ENCODE assay signal across 8 cellular contexts in genomic region chr20:51022227-51022802, GRCh38. TPM values are rescaled to one million over a fixed set of nuclear protein-coding genes. Genes with fewer than 3 reads are reported as not detected.
DNase-seq lines count a peak whose midpoint lies in the region; ATAC-seq, FAIRE-seq and TF ChIP-seq lines count a peak whose summit lies in the region.

No MANE protein-coding gene starts in this region.

- no peak overlapping the region for H3K4me3 ChIP-seq in CD4-positive, CD25-positive, alpha-beta regulatory T cell (ENCODE audit: low read depth, low read length)
- H3K4me3 ChIP-seq in Peyer's patch, result peak overlapping the region; percentile 29 to 73 (median 52)
- H3K4me3 ChIP-seq in esophagus squamous epithelium, result peak overlapping the region; percentile 50 to 66 (median 62)

- no peak overlapping the region for H3K27ac Mint-ChIP-seq in CD4-positive, CD25-positive, alpha-beta regulatory T cell
- no peak overlapping the region for H3K27ac Mint-ChIP-seq in osteocyte (ENCODE audit: unreplicated experiment)

- H3K9me3 ChIP-seq in CD4-positive, CD25-positive, alpha-beta regulatory T cell (ENCODE audit: control insufficient read depth in 2 of 2, low read length in 2 of 2), result no peaks in the 10 kb centered on the region
- H3K9me3 ChIP-seq in Peyer's patch (no peaks in the 10 kb centered on the region), esophagus squamous epithelium (no peaks in the 10 kb centered on the region)

- FAIRE-seq in H54 (lab: Jason Lieb, UNC), result no peak

- peak overlapping the region in 3 of 4 donors; percentile 44 to 48 (median 45) for H3K4me3 Mint-ChIP-seq in CD4-positive, CD25-positive, alpha-beta regulatory T cell
- peak overlapping the region; percentile 65 for H3K4me3 Mint-ChIP-seq in osteocyte (ENCODE audit: unreplicated experiment)

- intact Hi-C loops in esophagus squamous epithelium (cut with DNase I) (no loop called here), sciatic nerve (cut with DNase I) (no loop called here)

- H3K36me3 ChIP-seq in CD4-positive, CD25-positive, alpha-beta regulatory T cell (ENCODE audit: control insufficient read depth, insufficient read depth, low read length), result no peaks in the 10 kb centered on the region
- H3K36me3 ChIP-seq in Peyer's patch (no peaks in the 10 kb centered on the region), esophagus squamous epithelium (no peaks in the 10 kb centered on the region)

- 8 to 27% methylated on average over 7 to 12 of the region's 39 CpGs for WGBS in esophagus squamous epithelium, 2 donors

- peaks cover 10% of the 10 kb centered on the region for H3K27me3 ChIP-seq in CD4-positive, CD25-positive, alpha-beta regulatory T cell (ENCODE audit: control insufficient read depth, insufficient read depth, low read length)
- H3K27me3 ChIP-seq in Peyer's patch (peaks cover 0 to 5% of the 10 kb centered on the region in 2 donors), esophagus squamous epithelium (peaks cover 0 to 80% (median 2%) of the 10 kb centered on the region in 4 donors)

- H3K27me3 Mint-ChIP-seq in CD4-positive, CD25-positive, alpha-beta regulatory T cell, result peaks cover 56% of the 10 kb centered on the region
- peaks cover 26% of the 10 kb centered on the region for H3K27me3 Mint-ChIP-seq in osteocyte (ENCODE audit: unreplicated experiment)

- no peak for ATAC-seq in CD4-positive, CD25-positive, alpha-beta regulatory T cell (ENCODE audit: low read depth in 2 of 2)
- no peak for ATAC-seq in sciatic nerve

- peaks cover 0 to 14% (median 5%) of the 10 kb centered on the region in 4 donors for H3K4me1 Mint-ChIP-seq in CD4-positive, CD25-positive, alpha-beta regulatory T cell
- peaks cover 12% of the 10 kb centered on the region for H3K4me1 Mint-ChIP-seq in osteocyte (ENCODE audit: unreplicated experiment)

- peaks cover 0 to 6% (median 0%) of the 10 kb centered on the region in 7 donors for H3K9me3 Mint-ChIP-seq in CD4-positive, CD25-positive, alpha-beta regulatory T cell
- H3K9me3 Mint-ChIP-seq in osteocyte (ENCODE audit: unreplicated experiment), result no peaks in the 10 kb centered on the region

- TF ChIP-seq CTCF in Peyer's patch (IDR thresholded peaks at IDR 0.05) (no peak), esophagus squamous epithelium (IDR thresholded peaks at IDR 0.05) (no peak), osteocyte (IDR thresholded peaks at IDR 0.05) (no peak)

- DNase-seq in CD4-positive, CD25-positive, alpha-beta regulatory T cell, result no peak
- DNase-seq in Peyer's patch (no peak), esophagus squamous epithelium (lab: John Stamatoyannopoulos, UW) (no peak), osteocyte (ENCODE audit: extremely low spot score, unreplicated experiment) (no peak), NOMO-1 (lab: John Stamatoyannopoulos, UW; ENCODE audit: unreplicated experiment in 2 of 2) (no peak), sciatic nerve (ENCODE audit: low spot score) (no peak), H54 (ENCODE audit: insufficient read length, low spot score) (no peak)
- no peak for DNase-seq in stimulated activated CD4-positive, alpha-beta T cell treated with anti-CD3 and anti-CD28 coated beads, Interleukin-2, amount 100 ng/mL, for 48 hours

- no peak overlapping the region for H3K27ac ChIP-seq in CD4-positive, CD25-positive, alpha-beta regulatory T cell (ENCODE audit: insufficient read depth, low read length, poor library complexity, severe bottlenecking)
- peak overlapping the region in 1 of 4 donors; percentile 46 for H3K27ac ChIP-seq in Peyer's patch
- peak overlapping the region in 3 of 4 donors; percentile 48 to 63 (median 57) for H3K27ac ChIP-seq in esophagus squamous epithelium

- TF ChIP-seq POLR2A in Peyer's patch (IDR thresholded peaks at IDR 0.05) (no peak), esophagus squamous epithelium (IDR thresholded peaks at IDR 0.05) (no peak), H54 (IDR thresholded peaks at IDR 0.05; ENCODE audit: low read depth, low read length) (no peak)

- no peaks in the 10 kb centered on the region for H3K36me3 Mint-ChIP-seq in CD4-positive, CD25-positive, alpha-beta regulatory T cell
- H3K36me3 Mint-ChIP-seq in osteocyte (ENCODE audit: unreplicated experiment), result no peaks in the 10 kb centered on the region

- peaks cover 8% of the 10 kb centered on the region for H3K4me1 ChIP-seq in CD4-positive, CD25-positive, alpha-beta regulatory T cell (ENCODE audit: control insufficient read depth, insufficient read depth, low read length, poor library complexity, severe bottlenecking)
- H3K4me1 ChIP-seq in Peyer's patch, result peaks cover 0 to 13% (median 6%) of the 10 kb centered on the region in 4 donors
- H3K4me1 ChIP-seq in esophagus squamous epithelium, result peaks cover 11 to 36% (median 12%) of the 10 kb centered on the region in 3 donors

RNA-seq across cellular contexts. Expression of gene KCNG1, which starts 0.6 kb away (rescaled TPM):
- total RNA-seq in CD4-positive, CD25-positive, alpha-beta regulatory T cell, result not detected
- polyA plus RNA-seq in CD4-positive, CD25-positive, alpha-beta regulatory T cell, result under 1 TPM in 2 of 4 donors, not detected in 2; 0.24 to 0.27 TPM
- total RNA-seq in Peyer's patch, result 10 to 100 TPM in 2 of 4 donors, 1 to 10 TPM in 1, not detected in 1; 3.7 to 33.9 (median 17.7) TPM
- 10 to 100 TPM in 1 of 4 donors, 1 to 10 TPM in 3; 2.2 to 10.4 (median 6.1) TPM for total RNA-seq in esophagus squamous epithelium
- total RNA-seq in osteocyte, result 6.3 and 6.9 TPM in 2 replicates
- total RNA-seq in sciatic nerve, result 3.5 TPM
